Comparison of ENCODE assay signal across 39 cellular contexts in genomic region chr12:52701281-52701680, GRCh38. TPM values are rescaled to one million over a fixed set of nuclear protein-coding genes. Genes with fewer than 3 reads are reported as not detected.
"Had no signal": no experiment of that assay in that cellular context is flagged by ENCODE, and none has a peak within 500 bp of the region (broad histone marks: within the 10 kb centered on the region; RNA-seq: fewer than 3 reads in every experiment).

No MANE protein-coding gene starts in this region.

- H3K9me3 Mint-ChIP-seq: activated B cell treated with CpG ODN at 0.5 μM for 24 hours; activated CD4-positive, alpha-beta memory T cell treated with anti-CD3 and anti-CD28 coated beads for 36 hours; activated CD4-positive, alpha-beta T cell treated with anti-CD3 and anti-CD28 coated beads, Interleukin-2, amount 10 ng/mL, durations not matched to agents 24 days and 14 days; activated CD8-positive, alpha-beta T cell treated with anti-CD3 and anti-CD28 coated beads for 36 hours; activated naive CD4-positive, alpha-beta T cell treated with anti-CD3 and anti-CD28 coated beads for 36 hours; activated naive CD4-positive, alpha-beta T cell treated with anti-CD3 and anti-CD28 coated beads, Interleukin-2, amount 50 U/mL, for 72 hours; activated naive CD8-positive, alpha-beta T cell treated with anti-CD3 and anti-CD28 coated beads for 36 hours; activated T-cell treated with anti-CD3 and anti-CD28 coated beads, Interleukin-2, amount 50 U/mL, for 4 hours; activated T-cell treated with anti-CD3 and anti-CD28 coated beads, Interleukin-2, amount 50 U/mL, for 72 hours; activated T-helper 1 cell treated with anti-CD3 and anti-CD28 coated beads, Interleukin-12 subunit alpha, Interleukin-12 subunit beta, Interleukin-2, Interleukin-4 antibody, amounts not matched to agents 30 ng/mL and 10 ng/mL and 1 ng/mL, durations not matched to agents 14 hours and 24 hours and 36 hours; activated T-helper 17 cell treated with anti-CD3 and anti-CD28 coated beads, Interleukin-2, amount 50 U/mL, for 72 hours; brain; central memory CD8-positive, alpha-beta T cell; T-helper 1 cell treated with Interleukin-12 subunit alpha and Interleukin-12 subunit beta and Interleukin-4 antibody, amounts not matched to agents 30 μg/mL and 1 μg/mL, for 36 hours; T-helper 2 cell treated with Interferon-gamma antibody and Interleukin-4, amounts not matched to agents 5 μg/mL and 100 μg/mL, for 36 hours had no signal

- H3K27me3 Mint-ChIP-seq: activated naive CD8-positive, alpha-beta T cell treated with anti-CD3 and anti-CD28 coated beads for 36 hours had no signal

- H3K9me3 ChIP-seq: adrenal gland had no signal

- H3K27ac ChIP-seq: adrenal gland, cardiac muscle cell, VCaP had no signal

- H3K4me1 ChIP-seq: adrenal gland had no signal

- DNase-seq: activated B cell treated with CpG ODN at 0.5 μM for 24 hours; activated CD4-positive, alpha-beta memory T cell treated with anti-CD3 and anti-CD28 coated beads for 36 hours; activated CD4-positive, alpha-beta T cell treated with anti-CD3 and anti-CD28 coated beads for 4 hours; activated CD4-positive, alpha-beta T cell treated with anti-CD3 and anti-CD28 coated beads, Interleukin-2, amount 10 ng/mL, durations not matched to agents 24 days and 14 days; activated CD4-positive, alpha-beta T cell treated with anti-CD3 and anti-CD28 coated beads, Interleukin-2, amount 50 U/mL, for 1 hour; activated CD4-positive, CD25-positive, alpha-beta regulatory T cell treated with anti-CD3 and anti-CD28 coated beads, Interleukin-2, amount 50 U/mL, for 72 hours; activated CD8-positive, alpha-beta memory T cell treated with anti-CD3 and anti-CD28 coated beads, Interleukin-2, amount 50 U/mL, for 4 hours; activated CD8-positive, alpha-beta T cell treated with anti-CD3 and anti-CD28 coated beads for 36 hours; activated effector memory CD4-positive, alpha-beta T cell treated with anti-CD3 and anti-CD28 coated beads, Interleukin-2, amount 50 U/mL, for 16 hours; activated gamma-delta T cell treated with Interleukin-2 at 50 U/mL for 16 hours; activated naive CD4-positive, alpha-beta T cell; activated naive CD4-positive, alpha-beta T cell treated with anti-CD3 and anti-CD28 coated beads for 36 hours; activated naive CD8-positive, alpha-beta T cell treated with anti-CD3 and anti-CD28 coated beads for 36 hours; activated T-cell treated with anti-CD3 and anti-CD28 coated beads for 4 hours; activated T-cell treated with anti-CD3 and anti-CD28 coated beads, Interleukin-2, amount 50 U/mL, for 1 hour; activated T-cell treated with anti-CD3 and anti-CD28 coated beads, Interleukin-2, amount 50 U/mL, for 4 hours; activated T-cell treated with anti-CD3 and anti-CD28 coated beads, Interleukin-2, amount 50 U/mL, for 72 hours; adrenal gland; amniotic stem cell; aorta; caudate nucleus; cerebellar nuclear complex; SW 1271; T-helper 1 cell; T-helper 2 cell; T-helper 9 cell had no signal

- FAIRE-seq: TTC549 had no signal

- H3K4me1 Mint-ChIP-seq: activated B cell treated with CpG ODN at 0.5 μM for 24 hours; activated CD4-positive, alpha-beta T cell treated with anti-CD3 and anti-CD28 coated beads, Interleukin-2, amount 10 ng/mL, durations not matched to agents 24 days and 14 days; activated naive CD8-positive, alpha-beta T cell treated with anti-CD3 and anti-CD28 coated beads for 36 hours; activated T-helper 17 cell treated with anti-CD3 and anti-CD28 coated beads, Interleukin-2, amount 50 U/mL, for 72 hours; central memory CD8-positive, alpha-beta T cell had no signal

- H3K27ac Mint-ChIP-seq: activated B cell treated with CpG ODN at 0.5 μM for 24 hours; activated CD4-positive, alpha-beta memory T cell treated with anti-CD3 and anti-CD28 coated beads for 36 hours; activated CD4-positive, alpha-beta T cell treated with anti-CD3 and anti-CD28 coated beads, Interleukin-2, amount 10 ng/mL, durations not matched to agents 24 days and 14 days; activated CD8-positive, alpha-beta T cell treated with anti-CD3 and anti-CD28 coated beads for 36 hours; activated naive CD4-positive, alpha-beta T cell treated with anti-CD3 and anti-CD28 coated beads for 36 hours; activated naive CD4-positive, alpha-beta T cell treated with anti-CD3 and anti-CD28 coated beads, Interleukin-2, amount 50 U/mL, for 72 hours; activated naive CD8-positive, alpha-beta T cell treated with anti-CD3 and anti-CD28 coated beads for 36 hours; activated T-cell treated with anti-CD3 and anti-CD28 coated beads, Interleukin-2, amount 50 U/mL, for 72 hours; activated T-helper 1 cell treated with anti-CD3 and anti-CD28 coated beads, Interleukin-12 subunit alpha, Interleukin-12 subunit beta, Interleukin-2, Interleukin-4 antibody, amounts not matched to agents 30 ng/mL and 10 ng/mL and 1 ng/mL, durations not matched to agents 14 hours and 24 hours and 36 hours; activated T-helper 17 cell treated with anti-CD3 and anti-CD28 coated beads, Interleukin-2, amount 50 U/mL, for 72 hours; brain; T-helper 1 cell treated with Interleukin-12 subunit alpha and Interleukin-12 subunit beta and Interleukin-4 antibody, amounts not matched to agents 30 μg/mL and 1 μg/mL, for 36 hours; T-helper 2 cell treated with Interferon-gamma antibody and Interleukin-4, amounts not matched to agents 5 μg/mL and 100 μg/mL, for 36 hours had no signal

- H3K4me3 ChIP-seq: adrenal gland, cardiac muscle cell had no signal

- H3K36me3 Mint-ChIP-seq: activated CD4-positive, alpha-beta memory T cell treated with anti-CD3 and anti-CD28 coated beads for 36 hours; activated naive CD4-positive, alpha-beta T cell treated with anti-CD3 and anti-CD28 coated beads, Interleukin-2, amount 50 U/mL, for 72 hours; activated naive CD8-positive, alpha-beta T cell treated with anti-CD3 and anti-CD28 coated beads for 36 hours; brain had no signal

- H3K4me3 Mint-ChIP-seq: activated B cell treated with CpG ODN at 0.5 μM for 24 hours; activated CD4-positive, alpha-beta memory T cell treated with anti-CD3 and anti-CD28 coated beads for 36 hours; activated CD4-positive, alpha-beta T cell treated with anti-CD3 and anti-CD28 coated beads, Interleukin-2, amount 10 ng/mL, durations not matched to agents 24 days and 14 days; activated CD8-positive, alpha-beta T cell treated with anti-CD3 and anti-CD28 coated beads for 36 hours; activated naive CD4-positive, alpha-beta T cell treated with anti-CD3 and anti-CD28 coated beads for 36 hours; activated naive CD8-positive, alpha-beta T cell treated with anti-CD3 and anti-CD28 coated beads for 36 hours; activated T-cell treated with anti-CD3 and anti-CD28 coated beads, Interleukin-2, amount 50 U/mL, for 4 hours; activated T-cell treated with anti-CD3 and anti-CD28 coated beads, Interleukin-2, amount 50 U/mL, for 72 hours; activated T-helper 1 cell treated with anti-CD3 and anti-CD28 coated beads, Interleukin-12 subunit alpha, Interleukin-12 subunit beta, Interleukin-2, Interleukin-4 antibody, amounts not matched to agents 30 ng/mL and 10 ng/mL and 1 ng/mL, durations not matched to agents 14 hours and 24 hours and 36 hours; activated T-helper 17 cell treated with anti-CD3 and anti-CD28 coated beads, Interleukin-2, amount 50 U/mL, for 72 hours; brain; central memory CD8-positive, alpha-beta T cell; T-helper 1 cell treated with Interleukin-12 subunit alpha and Interleukin-12 subunit beta and Interleukin-4 antibody, amounts not matched to agents 30 μg/mL and 1 μg/mL, for 36 hours; T-helper 2 cell treated with Interferon-gamma antibody and Interleukin-4, amounts not matched to agents 5 μg/mL and 100 μg/mL, for 36 hours had no signal

- H3K36me3 ChIP-seq: adrenal gland, cardiac muscle cell had no signal

RNA-seq across cellular contexts. Expression of gene KRT77, which starts 2.0 kb away (rescaled TPM):
- total RNA-seq: activated B cell treated with CpG ODN at 0.5 μM for 24 hours; activated CD4-positive, alpha-beta memory T cell treated with anti-CD3 and anti-CD28 coated beads for 36 hours; activated CD4-positive, alpha-beta T cell treated with anti-CD3 and anti-CD28 coated beads, Interleukin-2, amount 10 ng/mL, durations not matched to agents 24 days and 14 days; activated CD8-positive, alpha-beta memory T cell treated with anti-CD3 and anti-CD28 coated beads for 36 hours; activated CD8-positive, alpha-beta T cell treated with anti-CD3 and anti-CD28 coated beads for 36 hours; activated naive CD4-positive, alpha-beta T cell treated with anti-CD3 and anti-CD28 coated beads for 36 hours; activated naive CD4-positive, alpha-beta T cell treated with anti-CD3 and anti-CD28 coated beads, Interleukin-2, amount 50 U/mL, for 72 hours; activated naive CD8-positive, alpha-beta T cell treated with anti-CD3 and anti-CD28 coated beads for 36 hours; activated T-cell treated with anti-CD3 and anti-CD28 coated beads, Interleukin-2, amount 50 U/mL, for 4 hours; activated T-cell treated with anti-CD3 and anti-CD28 coated beads, Interleukin-2, amount 50 U/mL, for 72 hours; activated T-helper 1 cell treated with anti-CD3 and anti-CD28 coated beads, Interleukin-12 subunit alpha, Interleukin-12 subunit beta, Interleukin-2, Interleukin-4 antibody, amounts not matched to agents 30 ng/mL and 10 ng/mL and 1 ng/mL, durations not matched to agents 14 hours and 24 hours and 36 hours; activated T-helper 17 cell treated with anti-CD3 and anti-CD28 coated beads, Interleukin-2, amount 50 U/mL, for 72 hours; adrenal gland; aorta; bronchial epithelial cell; cardiac muscle cell; chondrocyte had no signal
- polyA plus RNA-seq: adrenal gland, aorta, cardiac muscle cell had no signal

RNA-seq across cellular contexts. Expression of gene KRT1, which starts 21.1 kb away (rescaled TPM):
- total RNA-seq: activated B cell treated with CpG ODN at 0.5 μM for 24 hours; activated CD4-positive, alpha-beta memory T cell treated with anti-CD3 and anti-CD28 coated beads for 36 hours; activated CD4-positive, alpha-beta T cell treated with anti-CD3 and anti-CD28 coated beads, Interleukin-2, amount 10 ng/mL, durations not matched to agents 24 days and 14 days; activated CD8-positive, alpha-beta memory T cell treated with anti-CD3 and anti-CD28 coated beads for 36 hours; activated CD8-positive, alpha-beta T cell treated with anti-CD3 and anti-CD28 coated beads for 36 hours; activated naive CD4-positive, alpha-beta T cell treated with anti-CD3 and anti-CD28 coated beads for 36 hours; activated naive CD4-positive, alpha-beta T cell treated with anti-CD3 and anti-CD28 coated beads, Interleukin-2, amount 50 U/mL, for 72 hours; activated naive CD8-positive, alpha-beta T cell treated with anti-CD3 and anti-CD28 coated beads for 36 hours; activated T-cell treated with anti-CD3 and anti-CD28 coated beads, Interleukin-2, amount 50 U/mL, for 72 hours; activated T-helper 1 cell treated with anti-CD3 and anti-CD28 coated beads, Interleukin-12 subunit alpha, Interleukin-12 subunit beta, Interleukin-2, Interleukin-4 antibody, amounts not matched to agents 30 ng/mL and 10 ng/mL and 1 ng/mL, durations not matched to agents 14 hours and 24 hours and 36 hours; activated T-helper 17 cell treated with anti-CD3 and anti-CD28 coated beads, Interleukin-2, amount 50 U/mL, for 72 hours; bronchial epithelial cell; cardiac muscle cell; chondrocyte had no signal
- polyA plus RNA-seq: adrenal gland, aorta, cardiac muscle cell had no signal

RNA-seq across cellular contexts. Expression of gene KRT2, which starts 49.3 kb away (rescaled TPM):
- total RNA-seq: activated B cell treated with CpG ODN at 0.5 μM for 24 hours; activated CD4-positive, alpha-beta memory T cell treated with anti-CD3 and anti-CD28 coated beads for 36 hours; activated CD4-positive, alpha-beta T cell treated with anti-CD3 and anti-CD28 coated beads, Interleukin-2, amount 10 ng/mL, durations not matched to agents 24 days and 14 days; activated CD8-positive, alpha-beta memory T cell treated with anti-CD3 and anti-CD28 coated beads for 36 hours; activated CD8-positive, alpha-beta T cell treated with anti-CD3 and anti-CD28 coated beads for 36 hours; activated naive CD4-positive, alpha-beta T cell treated with anti-CD3 and anti-CD28 coated beads for 36 hours; activated naive CD4-positive, alpha-beta T cell treated with anti-CD3 and anti-CD28 coated beads, Interleukin-2, amount 50 U/mL, for 72 hours; activated naive CD8-positive, alpha-beta T cell treated with anti-CD3 and anti-CD28 coated beads for 36 hours; activated T-cell treated with anti-CD3 and anti-CD28 coated beads, Interleukin-2, amount 50 U/mL, for 4 hours; activated T-cell treated with anti-CD3 and anti-CD28 coated beads, Interleukin-2, amount 50 U/mL, for 72 hours; activated T-helper 1 cell treated with anti-CD3 and anti-CD28 coated beads, Interleukin-12 subunit alpha, Interleukin-12 subunit beta, Interleukin-2, Interleukin-4 antibody, amounts not matched to agents 30 ng/mL and 10 ng/mL and 1 ng/mL, durations not matched to agents 14 hours and 24 hours and 36 hours; activated T-helper 17 cell treated with anti-CD3 and anti-CD28 coated beads, Interleukin-2, amount 50 U/mL, for 72 hours; adrenal gland; aorta; bronchial epithelial cell; cardiac muscle cell; chondrocyte had no signal
- polyA plus RNA-seq: cardiac muscle cell had no signal
